Comparison of ENCODE assay signal across 8 cellular contexts in genomic region chr11:95699631-95700470, GRCh38.
DNase-seq lines count a peak whose midpoint lies in the region; ATAC-seq and TF ChIP-seq lines count a peak whose summit lies in the region.

No MANE protein-coding gene starts in this region.

- in situ Hi-C loops in HAP-1 (cut with MboI; ENCODE audit: low sequenced_read_pairs): no loop called here

- intact Hi-C loops in CD4-positive, alpha-beta T cell (cut with DNase I, micrococcal nuclease): loop anchor here (1.0 to 10.0 kb wide), 5 partner anchors 12 to 633 kb away; partner anchors contain the start of gene SRSF8 (in 1 of the 2)

- H3K27me3 ChIP-seq in CD4-positive, alpha-beta T cell (ENCODE audit: control insufficient read depth, insufficient read depth, low read length): no peaks in the 10 kb centered on the region
- H3K27me3 ChIP-seq in HAP-1 (ENCODE audit: low read depth): no peaks in the 10 kb centered on the region

- no peaks in the 10 kb centered on the region for H3K36me3 Mint-ChIP-seq in CD4-positive, alpha-beta T cell (ENCODE audit: low read depth)

- peak overlapping the region; percentile 78 for H3K27ac ChIP-seq in CD4-positive, alpha-beta T cell (ENCODE audit: low read depth, low read length)

- CTCF ChIA-PET in CD4-positive, alpha-beta T cell (lab: Charles Lee): interaction anchor here (0.9 to 1.3 kb wide), 6 partner anchors 25 to 548 kb away, joined by 3 to 4 read pairs (median 3); no protein-coding TSS in a partner anchor

- POLR2A ChIA-PET in CD4-positive, alpha-beta T cell (lab: Charles Lee): interaction anchor here (0.7 to 2.6 kb wide), 21 partner anchors 11 to 775 kb away, joined by 3 to 47 read pairs (median 5); partner anchors contain the start of genes CEP57, ENDOD1, FAM76B and SESN3

- no peak overlapping the region for H3K4me3 ChIP-seq in fibroblast of the aortic adventitia (ENCODE audit: low read depth, low read length)
- no peak overlapping the region for H3K4me3 ChIP-seq in HAP-1

- no peaks in the 10 kb centered on the region for H3K4me1 ChIP-seq in HAP-1

- ATAC-seq in CD4-positive, alpha-beta T cell (ENCODE audit: poor library complexity): peak; percentile 82
- ATAC-seq in GM21423 (IDR thresholded peaks at IDR 0.05; ENCODE audit: unreplicated experiment): peak; percentile 38

- H3K4me3 Mint-ChIP-seq in CD4-positive, alpha-beta T cell: peak overlapping the region; percentile 66

- H3K27me3 Mint-ChIP-seq in CD4-positive, alpha-beta T cell: no peaks in the 10 kb centered on the region

- H3K9me3 ChIP-seq in CD4-positive, alpha-beta T cell (ENCODE audit: control insufficient read depth, low read length): no peaks in the 10 kb centered on the region
- H3K9me3 ChIP-seq in HAP-1: no peaks in the 10 kb centered on the region

- H3K36me3 ChIP-seq in HAP-1 (replicated peaks): no peaks in the 10 kb centered on the region

- DNase-seq in CD4-positive, alpha-beta T cell: no peak
- DNase-seq in NCI-H82 (lab: John Stamatoyannopoulos, UW): peak; percentile 80
- peak; percentile 76 for DNase-seq in fibroblast of the aortic adventitia (ENCODE audit: low read depth)
- no peak for DNase-seq in activated effector memory CD4-positive, alpha-beta T cell treated with anti-CD3 and anti-CD28 coated beads, Interleukin-2, amount 50 U/mL, for 16 hours
- no peak for DNase-seq in HAP-1 (ENCODE audit: low spot score in 2 of 2)
- DNase-seq in midbrain (lab: John Stamatoyannopoulos, UW): no peak
- DNase-seq in NCI-H1105 (lab: John Stamatoyannopoulos, UW): no peak

- TF ChIP-seq CTCF in CD4-positive, alpha-beta T cell (IDR thresholded peaks at IDR 0.05): no peak
- TF ChIP-seq CTCF in fibroblast of the aortic adventitia (IDR thresholded peaks at IDR 0.05; ENCODE audit: insufficient read depth, low read length): no peak

- H3K9me3 Mint-ChIP-seq in CD4-positive, alpha-beta T cell: no peaks in the 10 kb centered on the region

- H3K4me1 Mint-ChIP-seq in CD4-positive, alpha-beta T cell (ENCODE audit: low read depth): peaks cover 48% of the 10 kb centered on the region

- H3K27ac Mint-ChIP-seq in CD4-positive, alpha-beta T cell: peak overlapping the region; percentile 92

Comparison
In these comparisons a context has a peak if more than half of its experiments do, and no peak if none do; other contexts are left out.
1. DNase-seq: peak in NCI-H82 (single experiment) and fibroblast of the aortic adventitia (single experiment); none in CD4-positive, alpha-beta T cell (0 of 10), activated effector memory CD4-positive, alpha-beta T cell treated with anti-CD3 and anti-CD28 coated beads, Interleukin-2, amount 50 U/mL, for 16 hours (single experiment), HAP-1 (0 of 2), midbrain (single experiment) and NCI-H1105 (single experiment).